ENCODE assay signal across 1 cellular context in the genomic region with DNA sequence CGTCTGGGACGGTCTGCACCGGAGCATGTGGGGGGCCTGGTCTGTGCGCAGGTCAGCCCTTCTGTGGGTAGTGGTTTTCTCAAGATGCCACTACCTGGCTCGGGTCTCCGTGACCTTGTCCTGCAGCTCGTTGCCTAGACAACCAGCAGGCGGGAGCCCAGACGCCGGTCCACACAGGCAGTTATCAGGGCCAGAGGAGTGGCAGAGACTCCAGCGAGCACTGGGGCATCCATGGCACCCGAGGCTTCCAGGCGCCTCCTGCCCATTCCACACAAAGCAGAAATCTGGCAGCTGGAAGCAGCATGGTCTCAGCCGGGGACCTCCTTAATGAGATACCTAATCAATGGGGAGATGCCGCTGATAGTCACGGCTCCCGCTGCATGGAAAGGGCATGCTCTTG.
TF ChIP-seq lines count a peak whose summit lies in the region.

No MANE protein-coding gene starts in this region.

TF ChIP-seq in SK-N-SH treated with all-trans-retinoic acid at 6 μM for 48 hours, 23 proteins besides CTCF, POLR2A, EP300 and RAD21 (continued from another document):
- no peak for TF ChIP-seq BACH2 (CRISPR knock-in tag; IDR thresholded peaks at IDR 0.05; ENCODE audit: borderline replicate concordance)
